ENCODE assay signal across 8 cellular contexts in genomic region chr9:94726495-94727191, GRCh38. TPM values are rescaled to one million over a fixed set of nuclear protein-coding genes. Genes with fewer than 3 reads are reported as not detected.
A peak's percentile ranks its signal among the peaks of the same experiment; 100 is the strongest.
DNase-seq lines count a peak whose midpoint lies in the region; ATAC-seq and TF ChIP-seq lines count a peak whose summit lies in the region.

TSS of gene AOPEP (plus strand) at chr9:94726699. CDS start at chr9:94759784, 33,085 bp downstream.

- H3K36me3 ChIP-seq in upper lobe of right lung = no peaks in the 10 kb centered on the region

- in situ Hi-C loops in GM13976 (cut with MboI; ENCODE audit: low sequenced_read_pairs, unreplicated experiment) = no loop called here

- H3K9me3 ChIP-seq in upper lobe of right lung = no peaks in the 10 kb centered on the region

- ATAC-seq in HG02870 (IDR thresholded peaks at IDR 0.05; ENCODE audit: unreplicated experiment) (peak; percentile 94), left cardiac atrium (peak; percentile 100), upper lobe of right lung (peak; percentile 100)

- DNase-seq in GM13976 (ENCODE audit: low spot score) (peak; percentile 100), NCI-H146 treated with DMSO at 0.1 percent for 48 hours (lab: John Stamatoyannopoulos, UW; ENCODE audit: unreplicated experiment) (peak; percentile 80), amniotic stem cell (lab: John Stamatoyannopoulos, UW) (peak; percentile 85), left cardiac atrium (peak; percentile 99), posterior vena cava (ENCODE audit: low spot score) (peak; percentile 100), upper lobe of right lung (peak; percentile 100)

- H3K4me1 ChIP-seq in upper lobe of right lung = peaks cover 10% of the 10 kb centered on the region

- peak within 1 kb of the TSS; percentile 84 for H3K27ac ChIP-seq in upper lobe of right lung

- intact Hi-C loops in T-helper 1 cell treated with Interleukin-12 subunit alpha and Interleukin-12 subunit beta and Interleukin-4 antibody, amounts not matched to agents 30 ng/mL and 1 ng/mL, for 36 hours (cut with micrococcal nuclease) = loop anchor here (1.0 to 5.0 kb wide), 18 partner anchors 57 to 1724 kb away; partner anchors contain the start of genes ERCC6L2, FAM120A, FAM120AOS and FANCC
- intact Hi-C loops in left cardiac atrium (cut with DNase I) (no loop called here), posterior vena cava (cut with DNase I) (no loop called here), upper lobe of right lung (cut with DNase I) (no loop called here)

- TF ChIP-seq CTCF in GM13976 (IDR thresholded peaks at IDR 0.05; ENCODE audit: borderline replicate concordance, control extremely low read depth, extremely low read depth, insufficient read depth, missing control alignments) (no peak), upper lobe of right lung (IDR thresholded peaks at IDR 0.05) (no peak)

- H3K27me3 ChIP-seq in upper lobe of right lung = no peaks in the 10 kb centered on the region

- peak within 1 kb of the TSS; percentile 95 for H3K4me3 ChIP-seq in upper lobe of right lung

RNA-seq across cellular contexts. Expression of gene AOPEP, which starts in this region (rescaled TPM):
- 16.0 and 19.7 TPM in 2 replicates for total RNA-seq in T-helper 1 cell treated with Interleukin-12 subunit alpha and Interleukin-12 subunit beta and Interleukin-4 antibody, amounts not matched to agents 30 ng/mL and 1 ng/mL, for 36 hours
- total RNA-seq in left cardiac atrium = 100 to 1,000 TPM; 128 to 132 TPM
- total RNA-seq in posterior vena cava = 100 to 1,000 TPM; 124 to 138 TPM
- 79.7 TPM for total RNA-seq in upper lobe of right lung

Comparison
In these comparisons a context has a peak if more than half of its experiments do, and no peak if none do; other contexts are left out.
1. Peak in every context shown above with its lines: DNase-seq, ATAC-seq, H3K4me3 ChIP-seq and H3K27ac ChIP-seq.